28 cellular contexts compared by ENCODE assay signal in the genomic region with DNA sequence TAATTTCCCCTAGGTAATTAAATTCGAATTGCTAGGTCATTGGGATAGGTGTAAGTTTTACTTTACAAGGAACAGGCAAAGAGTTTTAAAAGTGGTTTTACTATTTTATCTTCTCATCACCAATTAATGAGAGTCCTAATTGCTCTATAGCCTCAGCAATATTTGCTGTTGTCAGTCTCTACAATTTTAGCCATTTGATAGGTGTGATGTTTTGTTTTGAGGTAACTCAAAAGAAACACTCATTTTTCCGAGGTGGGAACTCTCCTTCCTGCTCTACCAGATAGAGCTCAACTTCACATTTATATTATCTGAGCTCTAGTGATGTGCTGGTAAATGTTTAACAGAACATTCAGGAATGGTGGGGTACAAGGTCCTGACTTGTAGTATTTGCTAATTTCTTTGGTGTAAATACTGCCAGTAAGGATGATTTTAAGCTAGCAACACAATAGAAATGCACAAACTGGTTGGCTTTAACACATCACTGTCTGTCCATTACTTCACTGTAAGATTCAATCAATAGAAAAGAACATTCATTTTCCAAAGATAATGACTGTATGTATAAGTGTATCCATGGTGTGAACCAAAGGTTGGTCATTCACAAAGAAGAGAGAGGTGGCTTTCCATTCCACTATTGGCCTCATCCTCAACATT.
"Had no signal": no experiment of that assay in that cellular context is flagged by ENCODE, and none has a peak within 500 bp of the region (broad histone marks: within the 10 kb centered on the region; RNA-seq: fewer than 3 reads in every experiment).

No MANE protein-coding gene starts in this region.

- H3K4me1 ChIP-seq: parathyroid adenoma, psoas muscle, spleen, suprapubic skin, testis, tibial artery, transverse colon, upper lobe of right lung, uterus had no signal

- H3K36me3 ChIP-seq: neural progenitor cell, ovary, spleen, suprapubic skin, tibial artery, transverse colon, upper lobe of right lung, uterus had no signal

- DNase-seq: natural killer cell; occipital lobe; ovary; posterior cingulate gyrus; psoas muscle; right cardiac atrium; spleen; stimulated activated CD4-positive, alpha-beta T cell treated with anti-CD3 and anti-CD28 coated beads, Interleukin-12 subunit alpha, Interleukin-12 subunit beta, amount 100 ng/mL, for 4 hours; stimulated activated CD4-positive, alpha-beta T cell treated with anti-CD3 and anti-CD28 coated beads, Interleukin-1b, Interleukin-23, amount 100 ng/mL, for 48 hours; stimulated activated CD4-positive, alpha-beta T cell treated with anti-CD3 and anti-CD28 coated beads, Interleukin-4, amount 100 ng/mL, for 1 hour; stimulated activated CD4-positive, alpha-beta T cell treated with anti-CD3 and anti-CD28 coated beads, Interleukin-4, amount 100 ng/mL, for 4 hours; stimulated activated CD8-positive, alpha-beta memory T cell treated with anti-CD3 and anti-CD28 coated beads, Interleukin-4, amount 100 ng/mL, for 48 hours; stimulated activated naive CD4-positive, alpha-beta T cell; stimulated activated naive CD8-positive, alpha-beta T cell treated with anti-CD3 and anti-CD28 coated beads, Interleukin-15, amount 100 ng/mL, for 72 hours; stimulated activated naive CD8-positive, alpha-beta T cell treated with anti-CD3 and anti-CD28 coated beads, Interleukin-15, Interleukin-2, amounts not matched to agents 100 U/mL and 50 U/mL, for 24 hours; substantia nigra; testis; tibial artery; transverse colon; upper lobe of right lung; uterus had no signal

- ATAC-seq: natural killer cell; psoas muscle; right cardiac atrium; sciatic nerve; stimulated activated memory B cell treated with anti-CD40 and anti-IgM and Interleukin-4, amounts not matched to agents 10 μg/mL and 1 μg/mL and 100 μg/mL, for 72 hours; stimulated activated naive CD8-positive, alpha-beta T cell treated with anti-CD3 and anti-CD28 coated beads, Interleukin-15, amount 100 ng/mL, for 72 hours; stimulated activated naive CD8-positive, alpha-beta T cell treated with anti-CD3 and anti-CD28 coated beads, Interleukin-15, Interleukin-2, amounts not matched to agents 100 U/mL and 50 U/mL, for 24 hours; upper lobe of right lung had no signal

- H3K27ac ChIP-seq: neural progenitor cell, ovary, parathyroid adenoma, psoas muscle, skin epidermis, spleen, suprapubic skin, testis, tibial artery, transverse colon, upper lobe of right lung, uterus had no signal

- H3K4me3 ChIP-seq: neural progenitor cell, ovary, psoas muscle, skin epidermis, smooth muscle cell, spleen, suprapubic skin, testis, tibial artery, transverse colon, upper lobe of right lung, uterus had no signal

- H3K27me3 ChIP-seq: neural progenitor cell, ovary, spleen, suprapubic skin, testis, tibial artery, transverse colon, upper lobe of right lung, uterus had no signal

- H3K9ac ChIP-seq: neural progenitor cell, parathyroid adenoma had no signal

- H2AFZ ChIP-seq: neural progenitor cell, parathyroid adenoma had no signal

- H3K9me3 ChIP-seq: ovary, psoas muscle, spleen, suprapubic skin, testis, tibial artery, transverse colon, upper lobe of right lung, uterus had no signal

- H3K79me2 ChIP-seq: parathyroid adenoma had no signal

- H3K4me2 ChIP-seq: neural progenitor cell, smooth muscle cell had no signal
